In the genomic region with DNA sequence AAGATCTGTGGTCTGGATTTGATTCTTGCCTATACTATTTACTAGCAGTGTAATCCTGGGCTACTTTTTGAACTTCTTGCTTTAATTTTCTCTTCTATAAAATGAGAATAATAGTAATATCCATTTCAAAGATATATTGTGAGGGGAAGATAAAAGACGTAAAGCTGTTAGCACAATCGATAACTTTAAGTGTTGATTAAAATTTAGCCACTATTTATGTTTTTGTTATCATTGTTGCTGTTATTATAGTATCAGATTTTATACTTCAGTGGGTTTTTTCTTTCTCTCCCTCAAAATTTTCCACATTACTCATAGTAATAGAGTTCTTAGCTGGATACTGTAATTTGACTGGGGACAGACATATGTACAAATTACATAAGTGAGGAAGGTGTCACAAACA, we compare ENCODE assay signal across 21 cellular contexts. TPM values are rescaled to one million over a fixed set of nuclear protein-coding genes. Genes with fewer than 3 reads are reported as not detected.
DNase-seq lines count a peak whose midpoint lies in the region; ATAC-seq, FAIRE-seq and TF ChIP-seq lines count a peak whose summit lies in the region.
"Had no signal": no experiment of that assay in that cellular context is flagged by ENCODE, and none has a peak within 500 bp of the region (broad histone marks: within the 10 kb centered on the region; RNA-seq: fewer than 3 reads in every experiment).

No MANE protein-coding gene starts in this region.

- H3K4me1 ChIP-seq in K562 (replicated peaks in 1 of 2; ENCODE audit: control insufficient read depth in 2 of 2, insufficient read depth in 2 of 2, low read length in 2 of 2) = no peaks in the 10 kb centered on the region
- H3K4me1 ChIP-seq: A549; BLaER1 treated with 17β-estradiol and CSF1 and Interleukin-3, amounts not matched to agents 10 nM and 100 nM had no signal

- H4K20me1 ChIP-seq in K562 (replicated peaks; ENCODE audit: control insufficient read depth, insufficient read depth, low read length) = no peaks in the 10 kb centered on the region
- H4K20me1 ChIP-seq: BLaER1 treated with 17β-estradiol and CSF1 and Interleukin-3, amounts not matched to agents 10 nM and 100 nM had no signal

- no peak for TF ChIP-seq RAD21 in K562 (CRISPR knock-in tag; conservative IDR thresholded peaks at IDR 0.05 in 1 of 2, IDR thresholded peaks at IDR 0.05 in 1 of 2)

- no peaks in the 10 kb centered on the region for H3K79me2 ChIP-seq in K562 (ENCODE audit: control insufficient read depth, insufficient read depth, low read length)

- H3K27me3 ChIP-seq in K562 (ENCODE audit: control insufficient read depth in 2 of 2, insufficient read depth in 2 of 2, low read length in 2 of 2) = no peaks in the 10 kb centered on the region
- H3K27me3 ChIP-seq: BLaER1 treated with 17β-estradiol and CSF1 and Interleukin-3, amounts not matched to agents 10 nM and 100 nM had no signal

- no peak overlapping the region for H2AFZ ChIP-seq in K562 (ENCODE audit: low read depth, low read length)

- in situ Hi-C loops in K562 (cut with MboI) = no loop called here

- no TSS peak for BruUV-seq in K562 (replicated peaks; lab: Mats Ljungman, UMichigan)

- H3K9me3 Mint-ChIP-seq in activated naive CD4-positive, alpha-beta T cell treated with anti-CD3 and anti-CD28 coated beads for 36 hours = no peaks in the 10 kb centered on the region
- H3K9me3 Mint-ChIP-seq: CD4-positive, alpha-beta memory T cell had no signal

- H3K4me1 Mint-ChIP-seq in activated naive CD4-positive, alpha-beta T cell treated with anti-CD3 and anti-CD28 coated beads for 36 hours (ENCODE audit: low read depth) = peaks cover 11% of the 10 kb centered on the region
- H3K4me1 Mint-ChIP-seq: B cell had no signal

- FAIRE-seq in GM12892 (lab: Jason Lieb, UNC) (peak; percentile 74), K562 (lab: Jason Lieb, UNC) (peak; percentile 23), islet of Langerhans (lab: Jason Lieb, UNC) (peak; percentile 93)
- FAIRE-seq: A549, GM12878 had no signal

- TF ChIP-seq POLR2A in GM12892 (IDR thresholded peaks at IDR 0.05; ENCODE audit: low read depth, low read length) = no peak
- no peak for TF ChIP-seq POLR2A in K562 (conservative IDR thresholded peaks at IDR 0.05)

- peaks cover 17% of the 10 kb centered on the region for H3K36me3 Mint-ChIP-seq in activated naive CD4-positive, alpha-beta T cell treated with anti-CD3 and anti-CD28 coated beads for 36 hours (ENCODE audit: low read depth)

- H3K36me3 ChIP-seq in K562 (ENCODE audit: control insufficient read depth, insufficient read depth, low read length) = peaks cover 16% of the 10 kb centered on the region

- no peaks in the 10 kb centered on the region for H3K9me1 ChIP-seq in K562 (ENCODE audit: control insufficient read depth, insufficient read depth, low read length)

- 91% methylated on average over 2 of the region's 2 CpGs for WGBS in K562 (ENCODE audit: insufficient coverage, low coverage, missing lambda C conversion rate)

- TF ChIP-seq EP300 in K562 (IDR thresholded peaks at IDR 0.05; ENCODE audit: low read length) = no peak

- ATAC-seq in K562 = no peak
- ATAC-seq: A549, GM12878 had no signal

- TF ChIP-seq CTCF in K562 (IDR thresholded peaks at IDR 0.05 in 2 of 3, conservative IDR thresholded peaks at IDR 0.05 in 1 of 3; ENCODE audit: insufficient read depth in 2 of 3, low read depth in 1 of 3, low read length in 3 of 3) = no peak

- H3K9me3 ChIP-seq in K562 (replicated peaks; ENCODE audit: control insufficient read depth, insufficient read depth, low read depth, low read length) = no peaks in the 10 kb centered on the region
- H3K9me3 ChIP-seq: A549 had no signal

- POLR2A ChIA-PET in HEK293T (lab: Yijun Ruan, JAX) (no interaction called here), K562 (lab: Yijun Ruan, JAX) (no interaction called here)

- no peak overlapping the region for H3K27ac ChIP-seq in K562 (ENCODE audit: extremely low read depth, low read depth, low read length)
- H3K27ac ChIP-seq: 22Rv1; A549; BLaER1 treated with 17β-estradiol and CSF1 and Interleukin-3, amounts not matched to agents 10 nM and 100 nM; C4-2B had no signal

- intact Hi-C loops in K562 (cut with micrococcal nuclease) = no loop called here
- intact Hi-C loops in activated naive CD4-positive, alpha-beta T cell treated with anti-CD3 and anti-CD28 coated beads for 36 hours (cut with micrococcal nuclease) = no loop called here

- no peak overlapping the region for H3K4me3 ChIP-seq in K562
- H3K4me3 ChIP-seq: A549; BLaER1 treated with 17β-estradiol and CSF1 and Interleukin-3, amounts not matched to agents 10 nM and 100 nM; GM12878 had no signal

- H3K27me3 Mint-ChIP-seq in activated naive CD4-positive, alpha-beta T cell treated with anti-CD3 and anti-CD28 coated beads for 36 hours (ENCODE audit: low read depth) = no peaks in the 10 kb centered on the region
- H3K27me3 Mint-ChIP-seq: B cell; CD4-positive, alpha-beta memory T cell; CD8-positive, alpha-beta memory T cell had no signal

- no peak overlapping the region for H3K27ac Mint-ChIP-seq in activated naive CD4-positive, alpha-beta T cell treated with anti-CD3 and anti-CD28 coated beads for 36 hours
- H3K27ac Mint-ChIP-seq: B cell; CD4-positive, alpha-beta memory T cell; CD8-positive, alpha-beta memory T cell had no signal

- no peak overlapping the region for H3K4me2 ChIP-seq in K562 (ENCODE audit: insufficient read depth, low read length)
- H3K4me2 ChIP-seq: A549; BLaER1 treated with 17β-estradiol and CSF1 and Interleukin-3, amounts not matched to agents 10 nM and 100 nM had no signal

- CTCF ChIA-PET in HEK293T (lab: Yijun Ruan, JAX) = interaction anchor here (0.6 to 1.3 kb wide), 4 partner anchors 11 to 128 kb away, joined by 3 to 5 read pairs (median 4); no protein-coding TSS in a partner anchor
- CTCF ChIA-PET in K562 (lab: Yijun Ruan, JAX; ENCODE audit: low intra/inter-chr PET ratio) = no interaction called here
- CTCF ChIA-PET in activated naive CD4-positive, alpha-beta T cell treated with anti-CD3 and anti-CD28 coated beads for 36 hours (lab: Charles Lee) = interaction anchor here (0.7 to 1.8 kb wide), 2 partner anchors 15 to 373 kb away, joined by 4 to 7 read pairs; no protein-coding TSS in a partner anchor

- no peak overlapping the region for H3K4me3 Mint-ChIP-seq in activated naive CD4-positive, alpha-beta T cell treated with anti-CD3 and anti-CD28 coated beads for 36 hours
- H3K4me3 Mint-ChIP-seq: B cell; CD4-positive, alpha-beta memory T cell; CD8-positive, alpha-beta memory T cell had no signal

- no peak overlapping the region for H3K9ac ChIP-seq in K562 (ENCODE audit: insufficient read depth in 1 of 2, low read depth in 2 of 2, low read length in 2 of 2)
- H3K9ac ChIP-seq: BLaER1 treated with 17β-estradiol and CSF1 and Interleukin-3, amounts not matched to agents 10 nM and 100 nM had no signal

- DNase-seq in GM12892 (ENCODE audit: insufficient read length) (no peak), HEK293T (ENCODE audit: extremely low spot score) (no peak), K562 (ENCODE audit: extremely low read depth in 1 of 4, low spot score in 3 of 4) (no peak), SIG-M5 (lab: John Stamatoyannopoulos, UW) (no peak), cortex of kidney (lab: John Stamatoyannopoulos, UW) (no peak), NCI-H187 treated with DMSO at 0.1 percent for 48 hours (lab: John Stamatoyannopoulos, UW) (no peak)
- no peak for DNase-seq in activated naive CD4-positive, alpha-beta T cell treated with anti-CD3 and anti-CD28 coated beads for 36 hours
- DNase-seq: AML-193; CD4-positive, alpha-beta memory T cell; CD8-positive, alpha-beta memory T cell; DMS 273 treated with DMSO at 0.1 percent for 48 hours; DMS79; DND-41; GDM1 had no signal

TF ChIP-seq in HEK293T, 16 proteins besides CTCF, POLR2A, EP300 and RAD21 (continues in another document):
- TF ChIP-seq, protein P1, sequence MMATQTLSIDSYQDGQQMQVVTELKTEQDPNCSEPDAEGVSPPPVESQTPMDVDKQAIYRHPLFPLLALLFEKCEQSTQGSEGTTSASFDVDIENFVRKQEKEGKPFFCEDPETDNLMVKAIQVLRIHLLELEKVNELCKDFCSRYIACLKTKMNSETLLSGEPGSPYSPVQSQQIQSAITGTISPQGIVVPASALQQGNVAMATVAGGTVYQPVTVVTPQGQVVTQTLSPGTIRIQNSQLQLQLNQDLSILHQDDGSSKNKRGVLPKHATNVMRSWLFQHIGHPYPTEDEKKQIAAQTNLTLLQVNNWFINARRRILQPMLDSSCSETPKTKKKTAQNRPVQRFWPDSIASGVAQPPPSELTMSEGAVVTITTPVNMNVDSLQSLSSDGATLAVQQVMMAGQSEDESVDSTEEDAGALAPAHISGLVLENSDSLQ (IDR thresholded peaks at IDR 0.05) = peak; percentile 70

TF ChIP-seq in K562, 482 proteins besides CTCF, POLR2A, EP300 and RAD21:
- TF ChIP-seq NFATC3 (IDR thresholded peaks at IDR 0.05) = no peak

RNA-seq across cellular contexts. Expression of a gene that starts 42.0 kb away (rescaled TPM):
- 16.2 TPM for polyA plus RNA-seq in GM12892 (2012; ENCODE audit: missing spikeins)
- total RNA-seq in K562 (2011; cell fraction: chromatin; rRNA removed; ENCODE audit: low replicate concordance) = 17.6 and 36.6 TPM in 2 replicates
- total RNA-seq in K562 (2011; cell fraction: nucleolus; rRNA removed) = 6.5 and 9.5 TPM in 2 replicates
- total RNA-seq in K562 (2011; cell fraction: nucleoplasm; rRNA removed) = 21.1 and 37.1 TPM in 2 replicates
- 14.7 and 16.9 TPM in 2 replicates for total RNA-seq in K562 (2014; rRNA removed)
- 25.1 and 29.3 TPM in 2 replicates for total RNA-seq in K562 (2014; rRNA removed; fragmentation: Illumina TruSeq; extraction: Trizol)
- total RNA-seq in K562 (2015; rRNA removed; fragmentation: Illumina TruSeq; extraction: Trizol) = 20.1 and 21.7 TPM in 2 replicates
- total RNA-seq in K562 (2021) = 21.8 and 23.7 TPM in 2 replicates
- 14.3 and 19.0 TPM in 2 replicates for polyA plus RNA-seq in K562 (2011; rRNA removed)
- 5.3 and 10.3 TPM in 2 replicates for polyA plus RNA-seq in K562 (2011; cell fraction: cytosol; rRNA removed)
- polyA plus RNA-seq in K562 (2011; cell fraction: nucleus; rRNA removed) = 13.9 and 16.4 TPM in 2 replicates
- 13.6 and 15.0 TPM in 2 replicates for polyA plus RNA-seq in K562 (2012)
- polyA plus RNA-seq in K562 (2014; fragmentation: Illumina TruSeq; extraction: Trizol) = 17.7 and 21.0 TPM in 2 replicates
- 10 to 100 TPM; 14.9 to 17.1 TPM for polyA plus RNA-seq in K562 (2014; fragmentation: Nextera tagmentation; extraction: Ambion mirVana)
- 14.4 and 14.7 TPM in 2 replicates for polyA plus RNA-seq in K562 (2014; rRNA removed)
- 28.1 and 32.4 TPM in 2 replicates for polyA minus RNA-seq in K562 (2011; rRNA and poly(A)+ RNA removed)
- polyA minus RNA-seq in K562 (2011; cell fraction: cytosol; rRNA and poly(A)+ RNA removed) = 13.3 and 16.6 TPM in 2 replicates
- polyA minus RNA-seq in K562 (2011; cell fraction: nucleus; rRNA and poly(A)+ RNA removed) = 16.2 and 28.8 TPM in 2 replicates
- total RNA-seq in activated naive CD4-positive, alpha-beta T cell treated with anti-CD3 and anti-CD28 coated beads for 36 hours = 10 to 100 TPM; 28.1 to 31.6 TPM
